Comparison of ENCODE assay signal across 8 cellular contexts in genomic region chr1:183349201-183349711, GRCh38.
DNase-seq lines count a peak whose midpoint lies in the region; ATAC-seq, FAIRE-seq and TF ChIP-seq lines count a peak whose summit lies in the region.

No MANE protein-coding gene starts in this region.

- H3K79me2 ChIP-seq in keratinocyte (ENCODE audit: control insufficient read depth, insufficient read depth, low read length) = no peaks in the 10 kb centered on the region

- ATAC-seq in GM21786 (IDR thresholded peaks at IDR 0.05; ENCODE audit: unreplicated experiment) = no peak
- no peak for ATAC-seq in GM21737 (IDR thresholded peaks at IDR 0.05; ENCODE audit: unreplicated experiment)

- H3K27me3 ChIP-seq in keratinocyte (ENCODE audit: control insufficient read depth, extremely low read depth, insufficient read depth, low read length) (peaks cover 16% of the 10 kb centered on the region), testis (no peaks in the 10 kb centered on the region), SJCRH30 (0 out of 2 replicates have a peak, but pooled peaks cover 3% of the 10 kb centered on the region)

- no peak overlapping the region for H3K4me2 ChIP-seq in keratinocyte (ENCODE audit: control insufficient read depth, extremely low read depth, insufficient read depth, low read depth, low read length)

- H3K27ac ChIP-seq in cingulate gyrus (ENCODE audit: low read depth, low read length) = peak overlapping the region; percentile 42
- H3K27ac ChIP-seq in keratinocyte (ENCODE audit: control insufficient read depth, insufficient read depth, low read length) = no peak overlapping the region
- H3K27ac ChIP-seq in testis = no peak overlapping the region
- H3K27ac ChIP-seq in SJCRH30 = no peak overlapping the region

- peak; percentile 49 for FAIRE-seq in keratinocyte (lab: Jason Lieb, UNC)

- TF ChIP-seq POLR2A in testis (IDR thresholded peaks at IDR 0.05) = no peak

- intact Hi-C loops in testis (cut with DNase I; ENCODE audit: low total_unique reads) = no loop called here

- DNase-seq in NCI-H1417 (lab: John Stamatoyannopoulos, UW) (peak in 2 of 3 experiments; percentile 54 to 85), keratinocyte (ENCODE audit: low read depth, low spot score) (no peak), testis (peak; percentile 49), SJCRH30 (no peak)
- no peak for DNase-seq in stimulated activated CD4-positive, alpha-beta T cell treated with anti-CD3 and anti-CD28 coated beads, Interleukin-2, amount 100 ng/mL, for 24 hours

- dilution Hi-C loops in keratinocyte (cut with MboI; ENCODE audit: extremely low pct_ligation_motif_present, low sequenced_read_pairs) = no loop called here

- no peaks in the 10 kb centered on the region for H3K36me3 ChIP-seq in keratinocyte (ENCODE audit: control insufficient read depth in 2 of 2, extremely low read depth in 1 of 2, insufficient read depth in 2 of 2, low read length in 2 of 2)
- H3K36me3 ChIP-seq in testis (ENCODE audit: low read depth, missing control alignments) = no peaks in the 10 kb centered on the region
- no peaks in the 10 kb centered on the region for H3K36me3 ChIP-seq in SJCRH30

- WGBS in testis, 2 donors = 36 to 42% methylated on average over 6 of the region's 6 CpGs

- H3K4me1 ChIP-seq in keratinocyte (ENCODE audit: control insufficient read depth, extremely low read depth, insufficient read depth, low read length) = no peaks in the 10 kb centered on the region
- no peaks in the 10 kb centered on the region for H3K4me1 ChIP-seq in testis
- H3K4me1 ChIP-seq in SJCRH30 = no peaks in the 10 kb centered on the region; the same call in 1 of the 2 replicates

- no peak overlapping the region for H2AFZ ChIP-seq in keratinocyte (ENCODE audit: control insufficient read depth, low read length)

- H3K9me3 ChIP-seq in keratinocyte (ENCODE audit: control insufficient read depth, low read depth, low read length) (no peaks in the 10 kb centered on the region), testis (no peaks in the 10 kb centered on the region), SJCRH30 (replicated peaks) (no peaks in the 10 kb centered on the region)

- H3K9ac ChIP-seq in keratinocyte (ENCODE audit: control insufficient read depth, extremely low read depth, insufficient read depth, low read length) = no peak overlapping the region

- TF ChIP-seq CTCF in keratinocyte (optimal IDR thresholded peaks at IDR 0.05 in 1 of 3, IDR thresholded peaks at IDR 0.05 in 1 of 3, conservative IDR thresholded peaks at IDR 0.05 in 1 of 3; ENCODE audit: extremely low read depth in 1 of 3, insufficient read depth in 2 of 3, low read length in 3 of 3) = no peak
- TF ChIP-seq CTCF in testis (IDR thresholded peaks at IDR 0.05) = no peak

- H4K20me1 ChIP-seq in keratinocyte (ENCODE audit: control insufficient read depth, extremely low read depth, insufficient read depth, low read length) = no peaks in the 10 kb centered on the region

- H3K9me1 ChIP-seq in keratinocyte (ENCODE audit: control insufficient read depth, extremely low read depth, insufficient read depth, low read length) = no peaks in the 10 kb centered on the region

- H3K4me3 ChIP-seq in keratinocyte (ENCODE audit: control insufficient read depth in 2 of 3, extremely low read depth in 1 of 3, insufficient read depth in 2 of 3, low read depth in 1 of 3, low read length in 3 of 3) (no peak overlapping the region), testis (no peak overlapping the region), SJCRH30 (no peak overlapping the region)

Comparison
In these comparisons a context has a peak if more than half of its experiments do, and no peak if none do; other contexts are left out.
1. DNase-seq: peak in NCI-H1417 (2 of 3) and testis (single experiment); none in keratinocyte (single experiment), stimulated activated CD4-positive, alpha-beta T cell treated with anti-CD3 and anti-CD28 coated beads, Interleukin-2, amount 100 ng/mL, for 24 hours (0 of 2) and SJCRH30 (0 of 2).